Comparison of ENCODE assay signal across 16 cellular contexts in genomic region chr22:23859201-23859600, GRCh38. TPM values are rescaled to one million over a fixed set of nuclear protein-coding genes. Genes with fewer than 3 reads are reported as not detected.
DNase-seq lines count a peak whose midpoint lies in the region; ATAC-seq and TF ChIP-seq lines count a peak whose summit lies in the region.
"Had no signal": no experiment of that assay in that cellular context is flagged by ENCODE, and none has a peak within 500 bp of the region (broad histone marks: within the 10 kb centered on the region; RNA-seq: fewer than 3 reads in every experiment).

No MANE protein-coding gene starts in this region.

- H3K4me3 ChIP-seq in HEK293 (ENCODE audit: low read depth, low read length), result no peak overlapping the region
- H3K4me3 ChIP-seq in Peyer's patch, result no peak overlapping the region
- no peak overlapping the region for H3K4me3 ChIP-seq in HAP-1
- H3K4me3 ChIP-seq: SK-N-MC had no signal

- no peaks in the 10 kb centered on the region for H3K27me3 Mint-ChIP-seq in natural killer cell treated with Interleukin-12 subunit alpha and Interleukin-12 subunit beta and Interleukin-15 and Interleukin-18, amount 100 ng/mL, for 72 hours

- no peaks in the 10 kb centered on the region for H3K27me3 ChIP-seq in Peyer's patch
- no peaks in the 10 kb centered on the region for H3K27me3 ChIP-seq in HAP-1 (ENCODE audit: low read depth)
- H3K27me3 ChIP-seq: right atrium auricular region had no signal

- POLR2A ChIA-PET in HEK293 (lab: Yijun Ruan, JAX), result interaction anchor here (0.5 to 1.6 kb wide), 6 partner anchors 9 to 240 kb away, joined by 3 to 9 read pairs (median 5); partner anchors contain the start of gene MIF

- peaks cover 7% of the 10 kb centered on the region; the same call in 1 of the 2 replicates for H3K4me1 ChIP-seq in HEK293 (ENCODE audit: control insufficient read depth, insufficient read depth, low read length)
- H3K4me1 ChIP-seq in Peyer's patch, result peaks cover 0 to 8% (median 2%) of the 10 kb centered on the region in 4 donors
- peaks cover 11% of the 10 kb centered on the region for H3K4me1 ChIP-seq in HAP-1

- in situ Hi-C loops in HAP-1 (cut with MboI; ENCODE audit: low sequenced_read_pairs), result no loop called here

- H3K4me1 Mint-ChIP-seq in natural killer cell treated with Interleukin-12 subunit alpha and Interleukin-12 subunit beta and Interleukin-15 and Interleukin-18, amount 100 ng/mL, for 72 hours (ENCODE audit: low read depth in 2 of 2), result peaks cover 21 to 24% of the 10 kb centered on the region in 2 donors

- H3K9me3 Mint-ChIP-seq in natural killer cell treated with Interleukin-12 subunit alpha and Interleukin-12 subunit beta and Interleukin-15 and Interleukin-18, amount 100 ng/mL, for 72 hours, result no peaks in the 10 kb centered on the region
- H3K9me3 Mint-ChIP-seq: activated CD4-positive, alpha-beta T cell treated with anti-CD3 and anti-CD28 coated beads, Interleukin-2, amount 10 ng/mL, durations not matched to agents 7 days and 5 days had no signal

- H3K36me3 ChIP-seq in HEK293 (ENCODE audit: control insufficient read depth in 2 of 2, insufficient read depth in 1 of 2, low read length in 2 of 2) (no peaks in the 10 kb centered on the region), Peyer's patch (no peaks in the 10 kb centered on the region), HAP-1 (replicated peaks) (no peaks in the 10 kb centered on the region)
- H3K36me3 ChIP-seq: thoracic aorta had no signal

- no peak for TF ChIP-seq POLR2A in Peyer's patch (IDR thresholded peaks at IDR 0.05)

- H3K4me3 Mint-ChIP-seq in natural killer cell treated with Interleukin-12 subunit alpha and Interleukin-12 subunit beta and Interleukin-15 and Interleukin-18, amount 100 ng/mL, for 72 hours, result peak overlapping the region; percentile 92

- peak overlapping the region; percentile 83 to 91 for H3K27ac Mint-ChIP-seq in natural killer cell treated with Interleukin-12 subunit alpha and Interleukin-12 subunit beta and Interleukin-15 and Interleukin-18, amount 100 ng/mL, for 72 hours
- H3K27ac Mint-ChIP-seq: activated CD4-positive, alpha-beta T cell treated with anti-CD3 and anti-CD28 coated beads, Interleukin-2, amount 10 ng/mL, durations not matched to agents 7 days and 5 days had no signal

- H3K9me3 ChIP-seq in HEK293 (ENCODE audit: control insufficient read depth, insufficient read depth, low read depth, low read length), result no peaks in the 10 kb centered on the region
- H3K9me3 ChIP-seq in Peyer's patch, result no peaks in the 10 kb centered on the region
- H3K9me3 ChIP-seq in HAP-1, result no peaks in the 10 kb centered on the region
- H3K9me3 ChIP-seq: right atrium auricular region, thoracic aorta had no signal

- no peak for TF ChIP-seq CTCF in HEK293 (tag by site-specific recombination; IDR thresholded peaks at IDR 0.05)
- no peak for TF ChIP-seq CTCF in Peyer's patch (IDR thresholded peaks at IDR 0.05)

- CTCF ChIA-PET in HEK293 (lab: Yijun Ruan, JAX), result interaction anchor here (0.6 to 2.4 kb wide), 7 partner anchors 8 to 271 kb away, joined by 3 to 25 read pairs (median 3); partner anchors contain the start of gene MIF

- no peak overlapping the region for H3K27ac ChIP-seq in HEK293 (ENCODE audit: extremely low read depth, low read depth, low read length)
- H3K27ac ChIP-seq in angular gyrus (ENCODE audit: low read depth, low read length), result peak overlapping the region; percentile 73
- no peak overlapping the region for H3K27ac ChIP-seq in Peyer's patch
- H3K27ac ChIP-seq: SK-N-MC, thoracic aorta had no signal

- ATAC-seq in natural killer cell treated with Interleukin-12 subunit alpha and Interleukin-12 subunit beta and Interleukin-15 and Interleukin-18, amount 100 ng/mL, for 72 hours, result no peak

- no peaks in the 10 kb centered on the region for H3K36me3 Mint-ChIP-seq in natural killer cell treated with Interleukin-12 subunit alpha and Interleukin-12 subunit beta and Interleukin-15 and Interleukin-18, amount 100 ng/mL, for 72 hours

- DNase-seq in CMK (ENCODE audit: low read depth) (peak; percentile 62), Peyer's patch (no peak), HAP-1 (ENCODE audit: low spot score in 2 of 2) (no peak)
- peak; percentile 26 for DNase-seq in natural killer cell treated with Interleukin-12 subunit alpha and Interleukin-12 subunit beta and Interleukin-15 and Interleukin-18, amount 100 ng/mL, for 72 hours (ENCODE audit: low spot score)
- no peak for DNase-seq in activated CD4-positive, CD25-positive, alpha-beta regulatory T cell treated with anti-CD3 and anti-CD28 coated beads, Interleukin-2, amount 50 U/mL, for 72 hours
- DNase-seq: activated CD4-positive, alpha-beta T cell treated with anti-CD3 and anti-CD28 coated beads, Interleukin-2, amount 10 ng/mL, durations not matched to agents 7 days and 5 days; amniotic stem cell; foreskin fibroblast; KBM-7; NCI-H187 treated with DMSO at 0.1 percent for 48 hours; NCI-H82 had no signal

TF ChIP-seq in HEK293, 187 proteins besides CTCF, POLR2A, EP300 and RAD21:
- TF ChIP-seq ZNF121 (tag by site-specific recombination; IDR thresholded peaks at IDR 0.05) (0 out of 2 replicates have a peak, but pooled peaks have one; percentile 12), ZBTB11 (tag by site-specific recombination; conservative IDR thresholded peaks at IDR 0.05; ENCODE audit: low read depth) (no peak)

RNA-seq across cellular contexts. Expression of gene SLC2A11, which starts 1.5 kb away (rescaled TPM):
- total RNA-seq in natural killer cell treated with Interleukin-12 subunit alpha and Interleukin-12 subunit beta and Interleukin-15 and Interleukin-18, amount 100 ng/mL, for 72 hours, result 10 to 100 TPM in 1 of 2 donors, 1 to 10 TPM in 1; 6.8 to 12.5 TPM
- total RNA-seq in Peyer's patch, result 10 to 100 TPM in 3 of 4 donors, 1 to 10 TPM in 1; 8.3 to 16.0 (median 14.8) TPM

RNA-seq across cellular contexts. Expression of gene DERL3, which starts 20.4 kb away (rescaled TPM):
- 10 to 100 TPM in 1 of 2 donors, 1 to 10 TPM in 1; 4.7 to 14.3 TPM for total RNA-seq in natural killer cell treated with Interleukin-12 subunit alpha and Interleukin-12 subunit beta and Interleukin-15 and Interleukin-18, amount 100 ng/mL, for 72 hours
- 10 to 100 TPM in 1 of 4 donors, 1 to 10 TPM in 3; 1.1 to 17.3 (median 3.4) TPM for total RNA-seq in Peyer's patch

RNA-seq across cellular contexts. Expression of gene MIF, which starts 35.0 kb away (rescaled TPM):
- 100 to 1,000 TPM; 495 to 579 TPM for total RNA-seq in natural killer cell treated with Interleukin-12 subunit alpha and Interleukin-12 subunit beta and Interleukin-15 and Interleukin-18, amount 100 ng/mL, for 72 hours
- total RNA-seq in Peyer's patch, result 100 to 1,000 TPM in 3 of 4 donors, 10 to 100 TPM in 1; 97.9 to 206 (median 151) TPM

Comparison
In these comparisons a context has a peak if more than half of its experiments do, and no peak if none do; other contexts are left out.
1. DNase-seq: peak in CMK (single experiment) and natural killer cell treated with Interleukin-12 subunit alpha and Interleukin-12 subunit beta and Interleukin-15 and Interleukin-18, amount 100 ng/mL, for 72 hours (single experiment); none in Peyer's patch (0 of 3), HAP-1 (0 of 2) and activated CD4-positive, CD25-positive, alpha-beta regulatory T cell treated with anti-CD3 and anti-CD28 coated beads, Interleukin-2, amount 50 U/mL, for 72 hours (single experiment).